10 cellular contexts compared by ENCODE assay signal in the genomic region with DNA sequence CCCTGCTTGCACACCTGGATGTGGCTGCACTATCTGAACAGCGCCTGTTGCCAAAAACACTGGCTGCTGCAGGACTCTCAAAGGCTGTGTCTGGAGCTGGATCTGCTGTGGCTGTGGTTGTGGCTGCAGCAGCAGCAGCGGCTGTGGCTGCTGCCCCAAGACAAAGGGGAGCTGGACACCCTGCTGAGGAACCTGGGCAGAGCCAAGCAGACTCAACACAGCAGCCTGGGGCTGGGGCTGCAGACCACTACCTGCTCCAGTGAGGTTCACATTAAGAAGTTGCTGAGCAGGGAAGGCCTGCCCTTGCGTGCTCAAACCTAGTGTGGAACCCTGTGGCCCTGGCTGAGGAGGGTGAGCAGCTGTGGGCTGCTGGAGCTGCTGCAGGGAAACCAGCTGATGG. TPM values are rescaled to one million over a fixed set of nuclear protein-coding genes. Genes with fewer than 3 reads are reported as not detected.
"Had no signal": no experiment of that assay in that cellular context is flagged by ENCODE, and none has a peak within 500 bp of the region (broad histone marks: within the 10 kb centered on the region; RNA-seq: fewer than 3 reads in every experiment).

No MANE protein-coding gene starts in this region.

RNA-seq across cellular contexts. Expression of a gene that starts 3.0 kb away (rescaled TPM):
- total RNA-seq: activated CD8-positive, alpha-beta T cell treated with anti-CD3 and anti-CD28 coated beads for 36 hours; activated naive CD8-positive, alpha-beta T cell treated with anti-CD3 and anti-CD28 coated beads for 36 hours; activated T-cell treated with anti-CD3 and anti-CD28 coated beads, Interleukin-2, amount 50 U/mL, for 72 hours; activated T-helper 2 cell treated with anti-CD3 and anti-CD28 coated beads, Interferon-gamma antibody, Interleukin-2, Interleukin-4, amounts not matched to agents 10 μg/mL and 5 μg/mL and 100 μg/mL, durations not matched to agents 14 hours and 24 hours and 36 hours; breast epithelium; MCF 10A; OCI-LY7; T-helper 1 cell treated with Interleukin-12 subunit alpha and Interleukin-12 subunit beta and Interleukin-4 antibody, amounts not matched to agents 30 ng/mL and 1 ng/mL, for 36 hours had no signal

RNA-seq across cellular contexts. Expression of a gene that starts 49.5 kb away (rescaled TPM):
- total RNA-seq: activated CD8-positive, alpha-beta T cell treated with anti-CD3 and anti-CD28 coated beads for 36 hours; activated naive CD8-positive, alpha-beta T cell treated with anti-CD3 and anti-CD28 coated beads for 36 hours; activated T-cell treated with anti-CD3 and anti-CD28 coated beads, Interleukin-2, amount 50 U/mL, for 72 hours; activated T-helper 2 cell treated with anti-CD3 and anti-CD28 coated beads, Interferon-gamma antibody, Interleukin-2, Interleukin-4, amounts not matched to agents 10 μg/mL and 5 μg/mL and 100 μg/mL, durations not matched to agents 14 hours and 24 hours and 36 hours; breast epithelium; MCF 10A; OCI-LY7; RPMI7951; T-helper 1 cell treated with Interleukin-12 subunit alpha and Interleukin-12 subunit beta and Interleukin-4 antibody, amounts not matched to agents 30 ng/mL and 1 ng/mL, for 36 hours had no signal
- polyA plus RNA-seq: adipose tissue had no signal
